Comparison of ENCODE assay signal across 31 cellular contexts in genomic region chr6:104418839-104419238, GRCh38.
"Had no signal": no experiment of that assay in that cellular context is flagged by ENCODE, and none has a peak within 500 bp of the region (broad histone marks: within the 10 kb centered on the region; RNA-seq: fewer than 3 reads in every experiment).

No MANE protein-coding gene starts in this region.

- H3K9me3 ChIP-seq: adrenal gland, ascending aorta, body of pancreas, breast epithelium had no signal

- H3K27me3 ChIP-seq: adrenal gland, ascending aorta, body of pancreas, brain microvascular endothelial cell, breast epithelium, cardiac muscle cell had no signal

- H3K36me3 ChIP-seq: adrenal gland, ascending aorta, brain microvascular endothelial cell, breast epithelium, cardiac muscle cell had no signal

- H3K4me3 ChIP-seq: adrenal gland, ascending aorta, body of pancreas, breast epithelium, cardiac muscle cell had no signal

- H3K27ac ChIP-seq: adrenal gland, ascending aorta, body of pancreas, brain microvascular endothelial cell, breast epithelium, cardiac muscle cell had no signal

- H3K4me1 ChIP-seq: adrenal gland, ascending aorta, body of pancreas, breast epithelium had no signal

- FAIRE-seq: astrocyte, bronchial epithelial cell had no signal

- DNase-seq: activated effector memory CD4-positive, alpha-beta T cell treated with anti-CD3 and anti-CD28 coated beads, Interleukin-2, amount 50 U/mL, for 16 hours; activated effector memory CD4-positive, alpha-beta T cell treated with Interleukin-2 at 50 U/mL for 16 hours; activated gamma-delta T cell; activated gamma-delta T cell treated with Interleukin-2 at 50 U/mL for 16 hours; activated naive CD4-positive, alpha-beta T cell; activated naive CD4-positive, alpha-beta T cell treated with anti-CD3 and anti-CD28 coated beads, Interleukin-2, amount 10 ng/mL, durations not matched to agents 7 days and 5 days; activated naive CD4-positive, alpha-beta T cell treated with anti-CD3 and anti-CD28 coated beads, Interleukin-2, amount 50 U/mL, for 16 hours; activated naive CD4-positive, alpha-beta T cell treated with Interleukin-2 at 50 U/mL for 16 hours; activated naive CD8-positive, alpha-beta T cell treated with anti-CD3 and anti-CD28 coated beads for 36 hours; activated naive CD8-positive, alpha-beta T cell treated with anti-CD3 and anti-CD28 coated beads, Interleukin-2, amount 10 ng/mL, durations not matched to agents 7 days and 5 days; activated naive CD8-positive, alpha-beta T cell treated with anti-CD3 and anti-CD28 coated beads, Interleukin-2, amount 50 U/mL, for 24 hours; activated T-cell treated with anti-CD3 and anti-CD28 coated beads, Interleukin-2, amount 50 U/mL, for 1 hour; activated T-cell treated with anti-CD3 and anti-CD28 coated beads, Interleukin-2, amount 50 U/mL, for 24 hours; activated T-cell treated with anti-CD3 and anti-CD28 coated beads, Interleukin-2, amount 50 U/mL, for 4 hours; activated T-cell treated with anti-CD3 and anti-CD28 coated beads, Interleukin-2, amount 50 U/mL, for 48 hours; activated T-cell treated with anti-CD3 and anti-CD28 coated beads, Interleukin-2, amount 50 U/mL, for 72 hours; adrenal gland; amniotic stem cell; amygdala; anterior cingulate cortex; aorta; body of pancreas; brain microvascular endothelial cell; caudate nucleus; central memory CD4-positive, alpha-beta T cell; cerebellar nuclear complex had no signal
